Comparison of ENCODE assay signal across 21 cellular contexts in the genomic region with DNA sequence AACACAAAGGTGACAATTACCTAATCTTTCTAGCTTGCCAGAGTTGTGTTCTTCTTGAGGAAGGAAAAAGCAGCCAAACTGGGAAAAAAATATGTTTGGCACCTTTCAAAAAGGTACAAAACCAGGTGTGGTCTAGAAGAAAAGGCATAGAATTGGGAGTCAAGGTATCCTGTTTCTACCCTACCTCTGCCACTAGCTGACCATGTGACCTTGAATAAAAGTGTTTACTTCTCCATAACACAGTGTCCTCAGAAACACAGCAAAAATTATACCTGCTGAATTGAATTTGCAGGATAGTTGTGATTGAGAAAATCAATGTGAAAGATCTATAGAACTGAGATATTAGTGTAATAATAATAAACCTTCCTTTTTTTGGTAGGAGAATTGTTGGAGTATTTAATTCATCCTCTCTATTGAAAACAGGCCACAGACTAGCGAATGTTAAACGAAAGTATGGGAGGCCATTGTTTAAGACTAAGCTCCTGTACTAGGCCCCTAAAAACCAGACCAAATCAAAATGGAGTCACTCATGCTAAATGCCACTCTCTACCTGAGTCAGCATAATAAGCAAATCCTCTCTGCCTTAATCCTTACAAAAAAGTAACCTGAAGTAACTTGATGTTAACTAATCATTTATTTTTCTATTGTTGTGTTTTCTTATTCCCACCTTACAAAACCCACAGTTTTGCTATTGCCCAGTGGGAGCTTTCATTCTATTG. TPM values are rescaled to one million over a fixed set of nuclear protein-coding genes. Genes with fewer than 3 reads are reported as not detected.
DNase-seq lines count a peak whose midpoint lies in the region; ATAC-seq, FAIRE-seq and TF ChIP-seq lines count a peak whose summit lies in the region.
"Had no signal": no experiment of that assay in that cellular context is flagged by ENCODE, and none has a peak within 500 bp of the region (broad histone marks: within the 10 kb centered on the region; RNA-seq: fewer than 3 reads in every experiment).

No MANE protein-coding gene starts in this region.

- H3K9me3 Mint-ChIP-seq in activated naive CD4-positive, alpha-beta T cell treated with anti-CD3 and anti-CD28 coated beads, Interleukin-2, amount 10 ng/mL, durations not matched to agents 7 days and 5 days, result peaks cover 9% of the 10 kb centered on the region
- H3K9me3 Mint-ChIP-seq in activated naive CD4-positive, alpha-beta T cell treated with anti-CD3 and anti-CD28 coated beads, Interleukin-2, amount 50 U/mL, for 72 hours, result peaks cover 3 to 5% of the 10 kb centered on the region in 2 donors
- H3K9me3 Mint-ChIP-seq in activated naive CD8-positive, alpha-beta T cell treated with anti-CD3 and anti-CD28 coated beads for 36 hours, result peaks cover 11% of the 10 kb centered on the region
- no peaks in the 10 kb centered on the region for H3K9me3 Mint-ChIP-seq in naive thymus-derived CD8-positive, alpha-beta T cell

- H3K4me3 Mint-ChIP-seq in activated naive CD4-positive, alpha-beta T cell treated with anti-CD3 and anti-CD28 coated beads, Interleukin-2, amount 10 ng/mL, durations not matched to agents 7 days and 5 days, result no peak overlapping the region
- no peak overlapping the region for H3K4me3 Mint-ChIP-seq in activated naive CD8-positive, alpha-beta T cell treated with anti-CD3 and anti-CD28 coated beads for 36 hours
- peak overlapping the region in 3 of 10 donors; percentile 28 to 43 (median 42) for H3K4me3 Mint-ChIP-seq in naive thymus-derived CD8-positive, alpha-beta T cell

- H3K36me3 Mint-ChIP-seq in activated naive CD4-positive, alpha-beta T cell treated with anti-CD3 and anti-CD28 coated beads, Interleukin-2, amount 10 ng/mL, durations not matched to agents 7 days and 5 days, result peaks cover 60% of the 10 kb centered on the region
- H3K36me3 Mint-ChIP-seq in activated naive CD4-positive, alpha-beta T cell treated with anti-CD3 and anti-CD28 coated beads, Interleukin-2, amount 50 U/mL, for 72 hours, result peaks cover 4 to 30% of the 10 kb centered on the region in 2 donors
- H3K36me3 Mint-ChIP-seq in activated naive CD8-positive, alpha-beta T cell treated with anti-CD3 and anti-CD28 coated beads for 36 hours, result peaks cover 60% of the 10 kb centered on the region
- peaks cover 0 to 28% (median 8%) of the 10 kb centered on the region in 3 donors for H3K36me3 Mint-ChIP-seq in naive thymus-derived CD8-positive, alpha-beta T cell

- peaks cover 88% of the 10 kb centered on the region for H3K4me1 Mint-ChIP-seq in activated naive CD4-positive, alpha-beta T cell treated with anti-CD3 and anti-CD28 coated beads, Interleukin-2, amount 10 ng/mL, durations not matched to agents 7 days and 5 days
- peaks cover 80% of the 10 kb centered on the region for H3K4me1 Mint-ChIP-seq in activated naive CD8-positive, alpha-beta T cell treated with anti-CD3 and anti-CD28 coated beads for 36 hours
- H3K4me1 Mint-ChIP-seq in naive thymus-derived CD8-positive, alpha-beta T cell, result peaks cover 36 to 95% (median 90%) of the 10 kb centered on the region in 4 donors

- no peak for DNase-seq in activated naive CD4-positive, alpha-beta T cell treated with anti-CD3 and anti-CD28 coated beads, Interleukin-2, amount 10 ng/mL, durations not matched to agents 7 days and 5 days
- DNase-seq in activated naive CD4-positive, alpha-beta T cell treated with anti-CD3 and anti-CD28 coated beads, Interleukin-2, amount 50 U/mL, for 72 hours (ENCODE audit: low spot score in 2 of 2), result no peak
- DNase-seq in GM12891 (ENCODE audit: insufficient read length, low spot score) (no peak), KG1 (lab: John Stamatoyannopoulos, UW) (no peak), left lobe of liver (ENCODE audit: low spot score) (no peak), NCI-H2227 (lab: John Stamatoyannopoulos, UW; ENCODE audit: unreplicated experiment) (no peak)
- DNase-seq in activated naive CD8-positive, alpha-beta T cell treated with anti-CD3 and anti-CD28 coated beads for 36 hours, result no peak
- no peak for DNase-seq in naive thymus-derived CD8-positive, alpha-beta T cell
- DNase-seq: activated CD4-positive, CD25-positive, alpha-beta regulatory T cell; brain microvascular endothelial cell; COR-L47; DMS79; effector CD4-positive, alpha-beta T cell; GF-D8; NCI-H146; NCI-H69; nucleus accumbens; T1000; upper lobe of right lung had no signal

- POLR2A ChIA-PET in naive thymus-derived CD8-positive, alpha-beta T cell (lab: Charles Lee), result interaction anchor here (1.1 to 6.2 kb wide), 5 partner anchors 10 to 28 kb away, joined by 3 to 42 read pairs (median 5); partner anchors contain the start of gene CYFIP2

- no peak for ATAC-seq in activated naive CD4-positive, alpha-beta T cell treated with anti-CD3 and anti-CD28 coated beads, Interleukin-2, amount 50 U/mL, for 72 hours
- no peak for ATAC-seq in naive thymus-derived CD8-positive, alpha-beta T cell
- ATAC-seq in left lobe of liver, result no peak
- ATAC-seq: upper lobe of right lung had no signal

- CTCF ChIA-PET in activated naive CD4-positive, alpha-beta T cell treated with anti-CD3 and anti-CD28 coated beads, Interleukin-2, amount 10 ng/mL, durations not matched to agents 7 days and 5 days (lab: Charles Lee), result interaction anchor here (1.2 kb wide), 1 partner anchor 11 kb away, joined by 3 read pairs; no protein-coding TSS in a partner anchor

- H3K27ac Mint-ChIP-seq in activated naive CD4-positive, alpha-beta T cell treated with anti-CD3 and anti-CD28 coated beads, Interleukin-2, amount 10 ng/mL, durations not matched to agents 7 days and 5 days, result peak overlapping the region; percentile 6
- H3K27ac Mint-ChIP-seq in activated naive CD4-positive, alpha-beta T cell treated with anti-CD3 and anti-CD28 coated beads, Interleukin-2, amount 50 U/mL, for 72 hours, result no peak overlapping the region
- peak overlapping the region; percentile 23 for H3K27ac Mint-ChIP-seq in activated naive CD8-positive, alpha-beta T cell treated with anti-CD3 and anti-CD28 coated beads for 36 hours
- peak overlapping the region in 8 of 10 donors; percentile 21 to 93 (median 72) for H3K27ac Mint-ChIP-seq in naive thymus-derived CD8-positive, alpha-beta T cell

- FAIRE-seq in GM12891 (lab: Jason Lieb, UNC), result peak; percentile 26
- FAIRE-seq: H54, RCC 7860 had no signal

- H3K27me3 Mint-ChIP-seq in activated naive CD4-positive, alpha-beta T cell treated with anti-CD3 and anti-CD28 coated beads, Interleukin-2, amount 10 ng/mL, durations not matched to agents 7 days and 5 days, result no peaks in the 10 kb centered on the region
- no peaks in the 10 kb centered on the region for H3K27me3 Mint-ChIP-seq in activated naive CD8-positive, alpha-beta T cell treated with anti-CD3 and anti-CD28 coated beads for 36 hours
- no peaks in the 10 kb centered on the region for H3K27me3 Mint-ChIP-seq in naive thymus-derived CD8-positive, alpha-beta T cell

- TF ChIP-seq POLR2A in GM12891 (IDR thresholded peaks at IDR 0.05; ENCODE audit: low read depth, low read length), result no peak

TF ChIP-seq in GM12891, 5 proteins besides CTCF, POLR2A, EP300 and RAD21:
- TF ChIP-seq TAF1 (IDR thresholded peaks at IDR 0.05; ENCODE audit: low read depth, low read length) (no peak), POLR2AphosphoS5 (IDR thresholded peaks at IDR 0.05; ENCODE audit: low read depth, low read length) (no peak), PAX5 (IDR thresholded peaks at IDR 0.05; ENCODE audit: insufficient read depth, low read length, severe bottlenecking) (no peak), SPI1 (IDR thresholded peaks at IDR 0.05; ENCODE audit: low read depth, low read length) (no peak), POU2F2 (IDR thresholded peaks at IDR 0.05; ENCODE audit: low read depth, low read length) (no peak)

RNA-seq across cellular contexts. Expression of gene CYFIP2, which starts 12.6 kb away (rescaled TPM):
- total RNA-seq in activated naive CD4-positive, alpha-beta T cell treated with anti-CD3 and anti-CD28 coated beads, Interleukin-2, amount 50 U/mL, for 72 hours, result 100 to 1,000 TPM; 335 to 493 TPM
- polyA plus RNA-seq in GM12891 (2012; ENCODE audit: low read depth, missing spikeins), result 99.2 TPM
- 100 to 1,000 TPM; 324 to 325 TPM for total RNA-seq in activated naive CD8-positive, alpha-beta T cell treated with anti-CD3 and anti-CD28 coated beads for 36 hours
- total RNA-seq in naive thymus-derived CD8-positive, alpha-beta T cell, result 100 to 1,000 TPM; 395 to 412 TPM
- 100 to 1,000 TPM; 417 to 668 (median 506) TPM for polyA plus RNA-seq in naive thymus-derived CD8-positive, alpha-beta T cell
- total RNA-seq in left lobe of liver, result 24.7 TPM

Comparison
In these comparisons a context has a peak if more than half of its experiments do, and no peak if none do; other contexts are left out.
1. H3K27ac Mint-ChIP-seq: peak in activated naive CD4-positive, alpha-beta T cell treated with anti-CD3 and anti-CD28 coated beads, Interleukin-2, amount 10 ng/mL, durations not matched to agents 7 days and 5 days (single experiment), activated naive CD8-positive, alpha-beta T cell treated with anti-CD3 and anti-CD28 coated beads for 36 hours (single experiment) and naive thymus-derived CD8-positive, alpha-beta T cell (8 of 10); none in activated naive CD4-positive, alpha-beta T cell treated with anti-CD3 and anti-CD28 coated beads, Interleukin-2, amount 50 U/mL, for 72 hours (0 of 2).
2. RNA of gene CYFIP2, which starts 12.6 kb away (total RNA-seq): 335 to 493 TPM in activated naive CD4-positive, alpha-beta T cell treated with anti-CD3 and anti-CD28 coated beads, Interleukin-2, amount 50 U/mL, for 72 hours, 395 to 412 TPM in naive thymus-derived CD8-positive, alpha-beta T cell and 324 to 325 TPM in activated naive CD8-positive, alpha-beta T cell treated with anti-CD3 and anti-CD28 coated beads for 36 hours; 24.7 TPM in left lobe of liver (single experiment); every median in the first group is over 10 times any median in the second.